Comparison of ENCODE assay signal across 22 cellular contexts in genomic region chr7:151549083-151549482, GRCh38. TPM values are rescaled to one million over a fixed set of nuclear protein-coding genes. Genes with fewer than 3 reads are reported as not detected.
DNase-seq lines count a peak whose midpoint lies in the region; ATAC-seq, FAIRE-seq and TF ChIP-seq lines count a peak whose summit lies in the region.
"Had no signal": no experiment of that assay in that cellular context is flagged by ENCODE, and none has a peak within 500 bp of the region (broad histone marks: within the 10 kb centered on the region; RNA-seq: fewer than 3 reads in every experiment).

No MANE protein-coding gene starts in this region.

- H3K9me3 ChIP-seq in BLaER1 (no peaks in the 10 kb centered on the region), astrocyte (ENCODE audit: insufficient read depth, low read depth, low read length) (no peaks in the 10 kb centered on the region), T-helper 17 cell (ENCODE audit: control insufficient read depth, low read length, poor library complexity, severe bottlenecking) (no peaks in the 10 kb centered on the region)
- H3K9me3 ChIP-seq in BLaER1 treated with 17β-estradiol and CSF1 and Interleukin-3, amounts not matched to agents 10 nM and 100 nM (replicated peaks in 1 of 11): peaks cover 0 to 13% (median 0%) of the 10 kb centered on the region in 11 experiments; a peak in 8 of 22 replicates
- H3K9me3 ChIP-seq: HAP-1 had no signal

- no peak overlapping the region for H3K9ac ChIP-seq in BLaER1
- no peak overlapping the region for H3K9ac ChIP-seq in BLaER1 treated with 17β-estradiol and CSF1 and Interleukin-3, amounts not matched to agents 10 nM and 100 nM
- no peak overlapping the region for H3K9ac ChIP-seq in astrocyte (ENCODE audit: low read length)

- H3K79me2 ChIP-seq in astrocyte (ENCODE audit: insufficient read depth, low read length): no peaks in the 10 kb centered on the region

- ATAC-seq in GM21515 (IDR thresholded peaks at IDR 0.05; ENCODE audit: unreplicated experiment) (no peak), HG02798 (IDR thresholded peaks at IDR 0.05; ENCODE audit: poor library complexity, unreplicated experiment) (no peak), T-helper 17 cell (no peak)
- ATAC-seq: GM12878 had no signal

- H3K4me3 ChIP-seq in BLaER1 (no peak overlapping the region), astrocyte (ENCODE audit: insufficient read depth, low read depth, low read length) (no peak overlapping the region)
- H3K4me3 ChIP-seq in BLaER1 treated with 17β-estradiol and CSF1 and Interleukin-3, amounts not matched to agents 10 nM and 100 nM: no peak overlapping the region
- H3K4me3 ChIP-seq: GM12878, HAP-1 had no signal

- DNase-seq in astrocyte (ENCODE audit: low read depth) (no peak), nephron progenitor cell (no peak), T-helper 17 cell (no peak)
- DNase-seq in stimulated activated CD4-positive, alpha-beta T cell treated with anti-CD3 and anti-CD28 coated beads, Interleukin-2, amount 100 ng/mL, for 48 hours: no peak
- DNase-seq: CD4-positive, alpha-beta T cell; CD8-positive, alpha-beta memory T cell; DMS 273 treated with DMSO at 0.1 percent for 48 hours; DMS79; EL; GDM1; GOT3; HFFc6 had no signal

- H3K27ac ChIP-seq in BLaER1: no peak overlapping the region; the same call in 1 of the 2 replicates
- H3K27ac ChIP-seq in BLaER1 treated with 17β-estradiol and CSF1 and Interleukin-3, amounts not matched to agents 10 nM and 100 nM: peak overlapping the region in 1 of 11 experiments; percentile 34; a peak in 1 of 22 replicates
- no peak overlapping the region for H3K27ac ChIP-seq in astrocyte (ENCODE audit: low read depth, low read length)

- H3K27me3 Mint-ChIP-seq in astrocyte (ENCODE audit: low read depth, unreplicated experiment): peaks cover 3% of the 10 kb centered on the region
- peaks cover 26% of the 10 kb centered on the region for H3K27me3 Mint-ChIP-seq in nephron progenitor cell (ENCODE audit: low read depth, poor library complexity)
- H3K27me3 Mint-ChIP-seq in T-helper 17 cell: peaks cover 6% of the 10 kb centered on the region

- no peak overlapping the region for H2AFZ ChIP-seq in astrocyte (ENCODE audit: low read depth, low read length)

- FAIRE-seq in astrocyte (lab: Jason Lieb, UNC): no peak
- FAIRE-seq: D721Med, GM12878, GM19239, H54 had no signal

- H3K4me3 Mint-ChIP-seq in astrocyte (ENCODE audit: unreplicated experiment) (no peak overlapping the region), nephron progenitor cell (no peak overlapping the region), T-helper 17 cell (no peak overlapping the region)
- H3K4me3 Mint-ChIP-seq: CD14-positive monocyte; CD4-positive, alpha-beta T cell; CD8-positive, alpha-beta memory T cell; HFFc6 had no signal

- H3K36me3 Mint-ChIP-seq in astrocyte (ENCODE audit: low read depth, unreplicated experiment): no peaks in the 10 kb centered on the region
- no peaks in the 10 kb centered on the region for H3K36me3 Mint-ChIP-seq in nephron progenitor cell (ENCODE audit: low read depth)
- no peaks in the 10 kb centered on the region for H3K36me3 Mint-ChIP-seq in T-helper 17 cell (ENCODE audit: low read depth)
- H3K36me3 Mint-ChIP-seq: CD14-positive monocyte; CD8-positive, alpha-beta memory T cell had no signal

- no peaks in the 10 kb centered on the region for H4K20me1 ChIP-seq in BLaER1
- no peaks in the 10 kb centered on the region; a peak in 1 of 22 replicates for H4K20me1 ChIP-seq in BLaER1 treated with 17β-estradiol and CSF1 and Interleukin-3, amounts not matched to agents 10 nM and 100 nM
- H4K20me1 ChIP-seq in astrocyte (ENCODE audit: insufficient read depth, low read length): no peaks in the 10 kb centered on the region

- peak overlapping the region; percentile 55 for H3K4me2 ChIP-seq in BLaER1
- peak overlapping the region in 6 of 11 experiments; percentile 36 to 71 (median 60); a peak in 12 of 22 replicates for H3K4me2 ChIP-seq in BLaER1 treated with 17β-estradiol and CSF1 and Interleukin-3, amounts not matched to agents 10 nM and 100 nM
- H3K4me2 ChIP-seq in astrocyte (ENCODE audit: low read length): no peak overlapping the region

- H3K27me3 ChIP-seq in BLaER1 (no peaks in the 10 kb centered on the region), astrocyte (ENCODE audit: insufficient read depth, low read length) (no peaks in the 10 kb centered on the region)
- H3K27me3 ChIP-seq in BLaER1 treated with 17β-estradiol and CSF1 and Interleukin-3, amounts not matched to agents 10 nM and 100 nM: no peaks in the 10 kb centered on the region

- H3K27ac Mint-ChIP-seq in astrocyte (ENCODE audit: unreplicated experiment) (peak overlapping the region; percentile 18), nephron progenitor cell (peak overlapping the region; percentile 84), T-helper 17 cell (no peak overlapping the region)
- H3K27ac Mint-ChIP-seq: CD14-positive monocyte; CD4-positive, alpha-beta T cell; CD8-positive, alpha-beta memory T cell; HFFc6 had no signal

- no peaks in the 10 kb centered on the region for H3K36me3 ChIP-seq in BLaER1
- no peaks in the 10 kb centered on the region for H3K36me3 ChIP-seq in BLaER1 treated with 17β-estradiol and CSF1 and Interleukin-3, amounts not matched to agents 10 nM and 100 nM
- H3K36me3 ChIP-seq in astrocyte (ENCODE audit: insufficient read depth, low read length): no peaks in the 10 kb centered on the region
- H3K36me3 ChIP-seq: HAP-1 had no signal

- H3K9me3 Mint-ChIP-seq in astrocyte (ENCODE audit: unreplicated experiment) (no peaks in the 10 kb centered on the region), nephron progenitor cell (no peaks in the 10 kb centered on the region)
- H3K9me3 Mint-ChIP-seq: CD4-positive, alpha-beta T cell; CD8-positive, alpha-beta memory T cell; HFFc6 had no signal

- peaks cover 79% of the 10 kb centered on the region for H3K4me1 ChIP-seq in BLaER1
- H3K4me1 ChIP-seq in BLaER1 treated with 17β-estradiol and CSF1 and Interleukin-3, amounts not matched to agents 10 nM and 100 nM: peaks cover 20 to 80% (median 69%) of the 10 kb centered on the region in 10 experiments
- H3K4me1 ChIP-seq in astrocyte (ENCODE audit: insufficient read depth, low read length): peaks cover 7% of the 10 kb centered on the region
- H3K4me1 ChIP-seq: HAP-1 had no signal

- TF ChIP-seq CTCF in astrocyte (IDR thresholded peaks at IDR 0.05; ENCODE audit: insufficient read depth, low read depth, low read length) (no peak), nephron progenitor cell (IDR thresholded peaks at IDR 0.05) (no peak)

- peaks cover 7% of the 10 kb centered on the region for H3K4me1 Mint-ChIP-seq in astrocyte (ENCODE audit: low read depth, unreplicated experiment)
- peaks cover 34% of the 10 kb centered on the region for H3K4me1 Mint-ChIP-seq in nephron progenitor cell
- peaks cover 13% of the 10 kb centered on the region for H3K4me1 Mint-ChIP-seq in T-helper 17 cell
- H3K4me1 Mint-ChIP-seq: CD14-positive monocyte had no signal

RNA-seq across cellular contexts. Expression of gene RHEB, which starts 29.4 kb away (rescaled TPM):
- 131 and 143 TPM in 2 replicates for total RNA-seq in astrocyte
- total RNA-seq in T-helper 17 cell: 10 to 100 TPM; 62.5 to 71.1 TPM
